ENCODE assay signal across 17 cellular contexts in the genomic region with DNA sequence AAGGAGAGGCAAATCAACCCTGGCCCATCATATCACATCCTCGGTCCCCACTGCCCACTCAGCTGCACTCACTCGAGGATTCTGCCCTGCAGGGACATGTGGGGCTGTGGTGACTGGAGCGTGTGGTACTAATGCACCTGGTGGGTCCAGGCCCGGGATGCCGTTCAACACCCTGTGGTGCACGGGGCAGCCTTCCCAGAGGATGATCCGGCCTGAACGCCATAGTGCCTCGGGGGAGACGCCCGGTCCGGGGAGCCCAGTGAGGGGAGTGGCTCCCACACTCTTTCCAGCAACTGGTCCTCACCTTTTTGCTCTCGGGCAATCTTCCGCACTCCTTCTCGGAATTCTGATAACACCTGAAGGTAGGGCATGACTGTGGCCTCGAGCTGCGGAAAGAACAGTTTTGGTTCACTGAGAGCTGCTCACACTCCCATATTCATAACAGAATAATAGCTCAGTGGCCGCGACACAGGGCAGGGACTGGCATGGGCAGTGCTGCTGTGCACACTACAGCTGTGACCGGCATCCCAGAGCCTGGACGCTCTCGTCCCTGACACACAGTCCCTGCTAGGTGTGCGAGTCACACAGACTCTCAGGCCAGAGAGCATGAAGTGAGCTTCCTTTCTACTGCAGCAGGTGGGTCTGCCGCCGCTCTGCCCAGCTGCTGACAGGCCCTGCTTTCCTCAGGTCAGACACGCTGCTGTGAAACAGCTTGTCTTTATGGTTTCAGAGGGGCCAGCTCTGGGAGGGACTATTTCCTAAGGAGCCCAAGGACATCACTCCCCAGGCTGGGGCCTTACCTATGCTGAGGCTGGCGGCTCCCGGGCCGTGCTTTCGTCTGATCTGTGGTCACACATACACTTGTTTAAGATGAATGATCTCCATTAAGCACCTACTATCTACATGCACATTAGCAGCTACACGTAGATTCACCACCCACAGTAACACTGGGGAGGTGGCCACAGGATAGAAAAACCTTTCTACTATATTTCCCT.
"Had no signal": no experiment of that assay in that cellular context is flagged by ENCODE, and none has a peak within 500 bp of the region (broad histone marks: within the 10 kb centered on the region; RNA-seq: fewer than 3 reads in every experiment).

No MANE protein-coding gene starts in this region.

- DNase-seq: activated CD4-positive, alpha-beta T cell treated with anti-CD3 and anti-CD28 coated beads for 4 hours; activated effector memory CD4-positive, alpha-beta T cell treated with anti-CD3 and anti-CD28 coated beads, Interleukin-2, amount 50 U/mL, for 16 hours; activated T-cell treated with anti-CD3 and anti-CD28 coated beads, Interleukin-2, amount 50 U/mL, for 1 hour; dorsolateral prefrontal cortex; endodermal cell; gastrocnemius medialis; heart right ventricle; left cardiac atrium; midbrain; stimulated activated CD4-positive, alpha-beta T cell treated with anti-CD3 and anti-CD28 coated beads, Interleukin-12 subunit alpha, Interleukin-12 subunit beta, amount 100 ng/mL, for 4 hours; stimulated activated CD4-positive, alpha-beta T cell treated with anti-CD3 and anti-CD28 coated beads, Interleukin-2, amount 100 ng/mL, for 24 hours had no signal

- H3K27me3 ChIP-seq: ascending aorta, dorsolateral prefrontal cortex, gastrocnemius medialis, heart right ventricle, pancreas had no signal

- H3K9me3 ChIP-seq: ascending aorta, gastrocnemius medialis, heart right ventricle, pancreas had no signal

- ATAC-seq: gastrocnemius medialis, left cardiac atrium, pancreas, SK-N-SH treated with all-trans-retinoic acid at 6 μM for 48 hours, WTC11 had no signal

- H3K27ac Mint-ChIP-seq: endodermal cell, WTC11 had no signal

- FAIRE-seq: pancreas, TTC549 had no signal

- H3K9me3 Mint-ChIP-seq: endodermal cell, WTC11 had no signal

- H3K4me3 Mint-ChIP-seq: endodermal cell, WTC11 had no signal

- H3K4me1 Mint-ChIP-seq: endodermal cell, WTC11 had no signal

- H3K27ac ChIP-seq: ascending aorta, gastrocnemius medialis, heart right ventricle, pancreas had no signal

- H3K4me3 ChIP-seq: ascending aorta, dorsolateral prefrontal cortex, gastrocnemius medialis, heart right ventricle, lung, pancreas had no signal

- H3K4me1 ChIP-seq: ascending aorta, gastrocnemius medialis, heart right ventricle, pancreas had no signal
